8 cellular contexts compared by ENCODE assay signal in the genomic region with DNA sequence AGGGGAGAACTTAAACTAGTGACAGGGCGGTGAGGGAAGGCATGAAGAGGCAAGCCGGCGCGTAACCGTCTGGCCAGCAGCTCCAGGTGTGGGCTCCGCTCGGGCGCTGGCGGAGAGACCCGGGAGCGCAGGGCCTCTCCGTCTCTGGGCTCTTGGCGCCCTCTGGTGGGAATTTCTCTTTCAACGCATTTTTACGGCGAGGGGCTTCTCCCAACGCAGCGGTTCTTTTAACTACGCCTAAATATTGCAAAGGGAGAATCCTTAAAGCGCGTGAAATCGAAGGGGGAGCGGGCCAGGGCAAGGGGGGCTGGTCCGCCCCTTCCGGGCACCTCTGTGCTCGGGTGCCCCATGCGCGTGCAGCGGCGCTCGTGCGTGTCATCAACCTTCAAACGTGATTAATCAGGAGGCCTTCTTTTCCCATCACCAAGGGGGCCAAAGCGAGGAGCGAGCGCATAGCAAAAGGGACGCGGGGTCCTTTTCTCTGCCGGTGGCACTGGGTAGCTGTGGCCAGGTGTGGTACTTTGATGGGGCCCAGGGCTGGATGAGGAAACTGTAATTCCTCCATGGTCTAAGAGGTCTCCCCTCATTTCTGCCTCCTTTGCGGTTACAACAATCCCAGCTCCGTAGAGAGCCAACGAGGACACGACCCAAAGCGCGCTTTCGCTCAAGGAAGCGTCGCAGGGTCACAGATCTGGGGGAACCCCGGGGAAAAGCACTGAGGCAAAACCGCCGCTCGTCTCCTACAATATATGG. TPM values are rescaled to one million over a fixed set of nuclear protein-coding genes. Genes with fewer than 3 reads are reported as not detected.
A peak's percentile ranks its signal among the peaks of the same experiment; 100 is the strongest.
DNase-seq lines count a peak whose midpoint lies in the region; ATAC-seq and TF ChIP-seq lines count a peak whose summit lies in the region.

No MANE protein-coding gene starts in this region.

- no peak for ATAC-seq in HG03460 (IDR thresholded peaks at IDR 0.05; ENCODE audit: unreplicated experiment)

- peak overlapping the region; percentile 81 for H3K4me2 ChIP-seq in parathyroid adenoma (ENCODE audit: low read length)

- H3K27ac ChIP-seq in parathyroid adenoma: peak overlapping the region; percentile 74
- no peak overlapping the region for H3K27ac ChIP-seq in vagina

- peaks cover 6% of the 10 kb centered on the region for H3K79me2 ChIP-seq in parathyroid adenoma

- no peak for TF ChIP-seq POLR2A in vagina (IDR thresholded peaks at IDR 0.05)

- peak; percentile 68 for DNase-seq in GM12865 (ENCODE audit: low read depth)
- peak; percentile 68 to 87 for DNase-seq in Kasumi-1 (lab: John Stamatoyannopoulos, UW)
- DNase-seq in RPMI7951 (ENCODE audit: low read depth): peak; percentile 48
- peak; percentile 38 for DNase-seq in activated effector memory CD4-positive, alpha-beta T cell treated with Interleukin-2 at 50 U/mL for 16 hours
- peak; percentile 41 for DNase-seq in globus pallidus (ENCODE audit: low spot score)
- no peak for DNase-seq in vagina (ENCODE audit: extremely low spot score in 2 of 2)

- TF ChIP-seq CTCF in GM12865 (IDR thresholded peaks at IDR 0.05; ENCODE audit: insufficient read depth, low read depth, low read length, missing control alignments): peak; percentile 69
- peak; percentile 90 for TF ChIP-seq CTCF in parathyroid adenoma (IDR thresholded peaks at IDR 0.05)
- TF ChIP-seq CTCF in vagina (IDR thresholded peaks at IDR 0.05): peak; percentile 32 to 86 (median 67)

- H3K36me3 ChIP-seq in parathyroid adenoma (ENCODE audit: control insufficient read depth, insufficient read depth, low read length) (no peaks in the 10 kb centered on the region), vagina (no peaks in the 10 kb centered on the region)

- H3K9me3 ChIP-seq in parathyroid adenoma (ENCODE audit: control insufficient read depth, low read length): no peaks in the 10 kb centered on the region
- no peaks in the 10 kb centered on the region for H3K9me3 ChIP-seq in vagina

- intact Hi-C loops in vagina (cut with DNase I): loop anchor here (10.0 kb wide), 3 partner anchors 101 to 441 kb away; partner anchors contain the start of gene SP5

- H3K4me3 ChIP-seq in GM12865 (ENCODE audit: low read depth, low read length) (peak overlapping the region; percentile 38), parathyroid adenoma (ENCODE audit: low read depth, low read length) (peak overlapping the region; percentile 91), vagina (peak overlapping the region; percentile 34 to 41)

- H3K9ac ChIP-seq in parathyroid adenoma: no peak overlapping the region

- H3K27me3 ChIP-seq in parathyroid adenoma (ENCODE audit: control insufficient read depth, insufficient read depth, low read length): no peaks in the 10 kb centered on the region
- H3K27me3 ChIP-seq in vagina: peaks cover 52% of the 10 kb centered on the region

- peak overlapping the region; percentile 90 for H2AFZ ChIP-seq in parathyroid adenoma

- H3K4me1 ChIP-seq in parathyroid adenoma: peaks cover 5% of the 10 kb centered on the region
- peaks cover 60% of the 10 kb centered on the region for H3K4me1 ChIP-seq in vagina

RNA-seq across cellular contexts. Expression of gene GAD1, which starts 0.8 kb away (rescaled TPM):
- total RNA-seq in RPMI7951 (2014; rRNA removed; shearing (Covaris generic)): 3.9 and 6.7 TPM in 2 replicates
- total RNA-seq in vagina: not detected

RNA-seq across cellular contexts. Expression of gene ERICH2, which starts 45.7 kb away (rescaled TPM):
- 0.29 TPM in 1 of 2 replicates, not detected in the other for total RNA-seq in RPMI7951 (2014; rRNA removed; shearing (Covaris generic))
- total RNA-seq in vagina: not detected

Comparison
In these comparisons a context has a peak if more than half of its experiments do, and no peak if none do; other contexts are left out.
1. DNase-seq: peak in GM12865 (single experiment), Kasumi-1 (2 of 2), RPMI7951 (single experiment), activated effector memory CD4-positive, alpha-beta T cell treated with Interleukin-2 at 50 U/mL for 16 hours (single experiment) and globus pallidus (single experiment); none in vagina (0 of 2).
2. H3K4me3 ChIP-seq: peak in every context shown above with its lines; median percentile 91 in parathyroid adenoma; 38 in GM12865; 38 in vagina.
3. Peak in every context shown above with its lines, with median percentiles within 50 percentile points of each other: CTCF ChIP-seq.